Comparison of ENCODE assay signal across 12 cellular contexts in genomic region chr16:87057951-87058560, GRCh38.
DNase-seq lines count a peak whose midpoint lies in the region; ATAC-seq and TF ChIP-seq lines count a peak whose summit lies in the region.
"Had no signal": no experiment of that assay in that cellular context is flagged by ENCODE, and none has a peak within 500 bp of the region (broad histone marks: within the 10 kb centered on the region; RNA-seq: fewer than 3 reads in every experiment).

No MANE protein-coding gene starts in this region.

- peaks cover 8% of the 10 kb centered on the region for H3K4me1 ChIP-seq in osteoblast (ENCODE audit: insufficient read depth, low read length)
- H3K4me1 ChIP-seq: Caco-2 had no signal

- H3K79me2 ChIP-seq in osteoblast (ENCODE audit: insufficient read depth, low read length) = no peaks in the 10 kb centered on the region

- no peak for TF ChIP-seq CTCF in osteoblast (IDR thresholded peaks at IDR 0.05; ENCODE audit: extremely low read depth, low read depth, low read length)

- no peak overlapping the region for H3K4me3 ChIP-seq in osteoblast (ENCODE audit: insufficient read depth, low read length)

- no peak overlapping the region for H2AFZ ChIP-seq in osteoblast (ENCODE audit: low read length)

- no peak overlapping the region for H3K27ac ChIP-seq in osteoblast (ENCODE audit: low read depth, low read length)
- H3K27ac ChIP-seq: 22Rv1 had no signal

- H3K4me2 ChIP-seq in osteoblast (ENCODE audit: insufficient read depth, low read length) = no peak overlapping the region

- peak; percentile 31 for DNase-seq in activated effector memory CD4-positive, alpha-beta T cell treated with anti-CD3 and anti-CD28 coated beads, Interleukin-2, amount 50 U/mL, for 16 hours
- DNase-seq in activated effector memory CD4-positive, alpha-beta T cell treated with Interleukin-2 at 50 U/mL for 16 hours = no peak
- DNase-seq in islet precursor cell (peak; percentile 33), osteoblast (ENCODE audit: insufficient read length, low spot score, missing footprints) (peak; percentile 73), inferior parietal cortex (ENCODE audit: extremely low spot score) (no peak)
- no peak for DNase-seq in stimulated activated CD4-positive, alpha-beta T cell treated with anti-CD3 and anti-CD28 coated beads, Interleukin-4, amount 100 ng/mL, for 24 hours
- DNase-seq: CD8-positive, alpha-beta T cell; DMS53; GF-D8 had no signal

- H3K27me3 ChIP-seq in osteoblast (ENCODE audit: insufficient read depth, low read length) = no peaks in the 10 kb centered on the region

- no peaks in the 10 kb centered on the region for H4K20me1 ChIP-seq in osteoblast (ENCODE audit: insufficient read depth, low read length)

- H3K9me3 ChIP-seq in osteoblast (ENCODE audit: low read depth, low read length) = peaks cover 5% of the 10 kb centered on the region

- ATAC-seq in HG02759 (IDR thresholded peaks at IDR 0.05; ENCODE audit: unreplicated experiment) = no peak
- ATAC-seq: CD8-positive, alpha-beta T cell had no signal

- H3K36me3 ChIP-seq in osteoblast (ENCODE audit: insufficient read depth, low read length) = no peaks in the 10 kb centered on the region

Comparison
In these comparisons a context has a peak if more than half of its experiments do, and no peak if none do; other contexts are left out.
1. DNase-seq: peak in activated effector memory CD4-positive, alpha-beta T cell treated with anti-CD3 and anti-CD28 coated beads, Interleukin-2, amount 50 U/mL, for 16 hours (single experiment), islet precursor cell (single experiment) and osteoblast (single experiment); none in activated effector memory CD4-positive, alpha-beta T cell treated with Interleukin-2 at 50 U/mL for 16 hours (single experiment), stimulated activated CD4-positive, alpha-beta T cell treated with anti-CD3 and anti-CD28 coated beads, Interleukin-4, amount 100 ng/mL, for 24 hours (single experiment) and inferior parietal cortex (single experiment).